Comparison of ENCODE assay signal across 16 cellular contexts in the genomic region with DNA sequence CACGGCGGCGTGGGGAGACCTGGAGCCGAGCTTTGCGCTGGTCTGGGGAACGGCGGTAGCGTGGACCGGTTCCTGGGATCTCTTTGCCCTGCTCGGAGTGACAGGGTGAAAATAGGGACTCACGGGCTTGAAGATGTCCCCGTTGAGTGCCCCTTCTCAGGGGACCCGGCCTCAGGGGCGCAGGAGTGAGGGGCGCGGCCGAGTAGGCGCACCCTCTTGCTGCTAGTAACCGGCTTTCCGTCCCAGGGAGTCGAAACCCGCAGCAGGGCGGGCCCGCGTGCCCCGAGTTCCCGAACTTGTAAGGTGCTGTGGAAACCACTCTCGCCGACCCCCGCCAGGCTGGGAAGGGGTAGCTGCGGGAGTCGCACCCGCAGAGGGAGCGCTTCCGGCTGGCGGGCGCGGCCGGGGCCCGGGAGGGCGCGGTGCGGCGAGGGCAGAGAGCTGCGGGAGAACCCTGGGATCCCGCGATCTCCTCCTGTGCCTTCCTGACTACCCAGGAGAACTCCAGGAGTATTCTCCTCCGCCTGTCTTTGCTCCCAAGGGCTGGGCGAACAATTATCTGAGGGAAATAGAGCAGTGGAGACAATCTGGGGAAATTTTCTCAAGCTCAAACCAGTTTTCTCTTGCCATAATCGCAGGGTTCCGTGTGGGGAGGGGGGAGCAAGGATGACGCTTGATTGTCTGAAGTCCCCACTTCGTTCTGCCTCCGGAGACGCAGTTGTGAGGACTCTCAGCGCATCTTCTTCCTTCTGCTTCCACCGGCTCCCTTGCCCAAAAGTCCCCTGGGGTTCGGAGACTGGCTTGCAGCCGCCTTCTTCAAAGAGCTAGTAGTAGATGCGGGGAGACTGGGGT. TPM values are rescaled to one million over a fixed set of nuclear protein-coding genes. Genes with fewer than 3 reads are reported as not detected.
DNase-seq lines count a peak whose midpoint lies in the region; ATAC-seq, FAIRE-seq and TF ChIP-seq lines count a peak whose summit lies in the region.
"Had no signal": no experiment of that assay in that cellular context is flagged by ENCODE, and none has a peak within 500 bp of the region (broad histone marks: within the 10 kb centered on the region; RNA-seq: fewer than 3 reads in every experiment).

No MANE protein-coding gene starts in this region.

- H3K9me3 ChIP-seq in kidney (ENCODE audit: control insufficient read depth in 1 of 2, low read length in 2 of 2), result no peaks in the 10 kb centered on the region
- no peaks in the 10 kb centered on the region for H3K9me3 ChIP-seq in CD4-positive, alpha-beta T cell (ENCODE audit: control insufficient read depth, low read length)
- H3K9me3 ChIP-seq: neutrophil, transverse colon had no signal

- H3K36me3 Mint-ChIP-seq in WTC11 (no peaks in the 10 kb centered on the region), type B pancreatic cell (no peaks in the 10 kb centered on the region)
- H3K36me3 Mint-ChIP-seq in CD4-positive, alpha-beta T cell (ENCODE audit: low read depth), result no peaks in the 10 kb centered on the region

- POLR2A ChIA-PET in WTC11 (lab: Charles Lee), result interaction anchor here (0.5 kb wide), 1 partner anchor 416 kb away, joined by 6 read pairs; no protein-coding TSS in a partner anchor
- POLR2A ChIA-PET in CD4-positive, alpha-beta T cell (lab: Charles Lee), result no interaction called here

- intact Hi-C loops in Right ventricle myocardium inferior (cut with DNase I) (no loop called here), left ventricle myocardium superior (cut with micrococcal nuclease) (no loop called here), kidney (cut with DNase I) (no loop called here)
- intact Hi-C loops in CD4-positive, alpha-beta T cell (cut with DNase I, micrococcal nuclease), result loop anchor here in 1 of 2 experiments (10.0 kb wide), 1 partner anchor 545 kb away; no protein-coding TSS in a partner anchor

- no peak overlapping the region for H3K27ac Mint-ChIP-seq in WTC11
- no peak overlapping the region for H3K27ac Mint-ChIP-seq in type B pancreatic cell
- no peak overlapping the region for H3K27ac Mint-ChIP-seq in CD4-positive, alpha-beta T cell
- H3K27ac Mint-ChIP-seq: activated B cell treated with CpG ODN at 0.5 μM for 24 hours, CD14-positive monocyte had no signal

- FAIRE-seq in kidney (lab: Jason Lieb, UNC) (no peak), HTR-8/SVneo (lab: Jason Lieb, UNC) (no peak)

- peaks cover 75% of the 10 kb centered on the region for H3K27me3 ChIP-seq in CD4-positive, alpha-beta T cell (ENCODE audit: control insufficient read depth, insufficient read depth, low read length)

- no peak overlapping the region for H3K27ac ChIP-seq in kidney (ENCODE audit: low read depth in 2 of 2, low read length in 2 of 2)
- no peak overlapping the region for H3K27ac ChIP-seq in CD4-positive, alpha-beta T cell (ENCODE audit: low read depth, low read length)
- H3K27ac ChIP-seq: neutrophil, transverse colon had no signal

- peak overlapping the region in 1 of 2 donors; percentile 53 for H3K9ac ChIP-seq in kidney (ENCODE audit: low read length in 2 of 2)

- peak overlapping the region; percentile 61 to 62 for H3K4me3 ChIP-seq in kidney (ENCODE audit: low read length in 2 of 2)

- DNase-seq in Right ventricle myocardium inferior (ENCODE audit: missing footprints), result peak; percentile 64
- no peak for DNase-seq in left ventricle myocardium superior
- DNase-seq in WTC11 (ENCODE audit: low spot score), result peak; percentile 27
- DNase-seq in kidney, result peak; percentile 70
- DNase-seq in type B pancreatic cell (ENCODE audit: extremely low spot score, unreplicated experiment), result no peak
- DNase-seq in CD4-positive, alpha-beta T cell, result no peak
- DNase-seq in HTR-8/SVneo (ENCODE audit: insufficient read length, low spot score), result no peak
- DNase-seq: activated B cell treated with CpG ODN at 0.5 μM for 24 hours, activated gamma-delta T cell, NCI-H1694, RPMI8226, transverse colon had no signal

- CTCF ChIA-PET in WTC11 (lab: Charles Lee), result interaction anchor here (0.7 to 3.4 kb wide), 8 partner anchors 10 to 542 kb away, joined by 3 to 33 read pairs (median 6); no protein-coding TSS in a partner anchor
- CTCF ChIA-PET in CD4-positive, alpha-beta T cell (lab: Charles Lee), result no interaction called here

- peak overlapping the region; percentile 82 for H3K4me3 Mint-ChIP-seq in WTC11
- H3K4me3 Mint-ChIP-seq in type B pancreatic cell, result peak overlapping the region; percentile 89
- H3K4me3 Mint-ChIP-seq in CD4-positive, alpha-beta T cell, result no peak overlapping the region
- H3K4me3 Mint-ChIP-seq: activated B cell treated with CpG ODN at 0.5 μM for 24 hours had no signal

- H3K4me1 ChIP-seq in kidney (ENCODE audit: control insufficient read depth in 1 of 2, insufficient read depth in 1 of 2, low read depth in 1 of 2, low read length in 2 of 2), result peaks cover 0 to 6% of the 10 kb centered on the region in 2 donors

- H3K4me1 Mint-ChIP-seq in WTC11 (peaks cover 43% of the 10 kb centered on the region), type B pancreatic cell (ENCODE audit: unreplicated experiment) (peaks cover 25% of the 10 kb centered on the region)
- peaks cover 9% of the 10 kb centered on the region for H3K4me1 Mint-ChIP-seq in CD4-positive, alpha-beta T cell (ENCODE audit: low read depth)

- H3K27me3 Mint-ChIP-seq in WTC11 (ENCODE audit: low read depth) (peaks cover 77% of the 10 kb centered on the region), type B pancreatic cell (peaks cover 86% of the 10 kb centered on the region)
- H3K27me3 Mint-ChIP-seq in CD4-positive, alpha-beta T cell, result peaks cover 86% of the 10 kb centered on the region

- ATAC-seq in Right ventricle myocardium inferior (no peak), left ventricle myocardium superior (no peak), WTC11 (peak; percentile 11), GM18498 (IDR thresholded peaks at IDR 0.05; ENCODE audit: unreplicated experiment) (no peak)
- no peak for ATAC-seq in CD4-positive, alpha-beta T cell (ENCODE audit: poor library complexity)

- H3K9me3 Mint-ChIP-seq in WTC11 (no peaks in the 10 kb centered on the region), type B pancreatic cell (peaks cover 10% of the 10 kb centered on the region)
- H3K9me3 Mint-ChIP-seq in CD4-positive, alpha-beta T cell, result no peaks in the 10 kb centered on the region
- H3K9me3 Mint-ChIP-seq: activated B cell treated with CpG ODN at 0.5 μM for 24 hours had no signal

- TF ChIP-seq CTCF in WTC11 (IDR thresholded peaks at IDR 0.05) (no peak), kidney (IDR thresholded peaks at IDR 0.05; ENCODE audit: borderline replicate concordance, extremely low read depth, insufficient read depth) (no peak), type B pancreatic cell (conservative IDR thresholded peaks at IDR 0.05) (no peak)
- no peak for TF ChIP-seq CTCF in CD4-positive, alpha-beta T cell (IDR thresholded peaks at IDR 0.05)

- no peaks in the 10 kb centered on the region for H3K36me3 ChIP-seq in kidney (ENCODE audit: control insufficient read depth in 1 of 2, insufficient read depth in 2 of 2, low read length in 2 of 2)
- H3K36me3 ChIP-seq: neutrophil, transverse colon had no signal

TF ChIP-seq in WTC11, 78 proteins besides CTCF, POLR2A, EP300 and RAD21:
- TF ChIP-seq, protein P1, sequence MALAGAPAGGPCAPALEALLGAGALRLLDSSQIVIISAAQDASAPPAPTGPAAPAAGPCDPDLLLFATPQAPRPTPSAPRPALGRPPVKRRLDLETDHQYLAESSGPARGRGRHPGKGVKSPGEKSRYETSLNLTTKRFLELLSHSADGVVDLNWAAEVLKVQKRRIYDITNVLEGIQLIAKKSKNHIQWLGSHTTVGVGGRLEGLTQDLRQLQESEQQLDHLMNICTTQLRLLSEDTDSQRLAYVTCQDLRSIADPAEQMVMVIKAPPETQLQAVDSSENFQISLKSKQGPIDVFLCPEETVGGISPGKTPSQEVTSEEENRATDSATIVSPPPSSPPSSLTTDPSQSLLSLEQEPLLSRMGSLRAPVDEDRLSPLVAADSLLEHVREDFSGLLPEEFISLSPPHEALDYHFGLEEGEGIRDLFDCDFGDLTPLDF (CRISPR knock-in tag; IDR thresholded peaks at IDR 0.05), result no peak
- TF ChIP-seq FOXP1 (CRISPR knock-in tag; IDR thresholded peaks at IDR 0.05; ENCODE audit: borderline replicate concordance) (0 out of 2 replicates have a peak, but pooled peaks have one; percentile 22), ATF1 (CRISPR knock-in tag; IDR thresholded peaks at IDR 0.05) (peak; percentile 19; the same call in 1 of the 2 replicates), ZNF317 (CRISPR knock-in tag; IDR thresholded peaks at IDR 0.05; ENCODE audit: borderline replicate concordance, low read depth) (no peak), MXD4 (CRISPR knock-in tag; IDR thresholded peaks at IDR 0.05; ENCODE audit: borderline replicate concordance) (no peak), ZNF138 (CRISPR knock-in tag; conservative IDR thresholded peaks at IDR 0.05) (no peak)
- TF ChIP-seq, protein P2, sequence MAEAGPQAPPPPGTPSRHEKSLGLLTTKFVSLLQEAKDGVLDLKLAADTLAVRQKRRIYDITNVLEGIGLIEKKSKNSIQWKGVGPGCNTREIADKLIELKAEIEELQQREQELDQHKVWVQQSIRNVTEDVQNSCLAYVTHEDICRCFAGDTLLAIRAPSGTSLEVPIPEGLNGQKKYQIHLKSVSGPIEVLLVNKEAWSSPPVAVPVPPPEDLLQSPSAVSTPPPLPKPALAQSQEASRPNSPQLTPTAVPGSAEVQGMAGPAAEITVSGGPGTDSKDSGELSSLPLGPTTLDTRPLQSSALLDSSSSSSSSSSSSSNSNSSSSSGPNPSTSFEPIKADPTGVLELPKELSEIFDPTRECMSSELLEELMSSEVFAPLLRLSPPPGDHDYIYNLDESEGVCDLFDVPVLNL (CRISPR knock-in tag; IDR thresholded peaks at IDR 0.05; ENCODE audit: borderline replicate concordance, low read depth), result no peak
TF ChIP-seq in WTC11: peak in this region for 2.

RNA-seq across cellular contexts. Expression of gene NELL1, which starts 0.7 kb away (rescaled TPM):
- not detected for total RNA-seq in Right ventricle myocardium inferior
- total RNA-seq in left ventricle myocardium superior, result not detected
- total RNA-seq in WTC11 (2021), result 1.8 to 2.6 TPM (median 2.4 TPM) in 3 replicates
- total RNA-seq in kidney, result 0.31 TPM
- 14.8 TPM for polyA plus RNA-seq in kidney (ENCODE audit: insufficient read depth, low read depth, low replicate concordance)
- total RNA-seq in type B pancreatic cell (ENCODE audit: low replicate concordance), result 3.3 and 16.9 TPM in 2 replicates
- total RNA-seq in CD4-positive, alpha-beta T cell, result not detected
- total RNA-seq: activated B cell treated with CpG ODN at 0.5 μM for 24 hours, HT1080 had no signal
- polyA plus RNA-seq: CD14-positive monocyte had no signal

Comparison
In these comparisons a context has a peak if more than half of its experiments do, and no peak if none do; other contexts are left out.
1. DNase-seq: peak in Right ventricle myocardium inferior (single experiment), WTC11 (single experiment) and kidney (single experiment); none in left ventricle myocardium superior (single experiment), type B pancreatic cell (single experiment), CD4-positive, alpha-beta T cell (0 of 10) and HTR-8/SVneo (single experiment).